8 cellular contexts compared by ENCODE assay signal in the genomic region with DNA sequence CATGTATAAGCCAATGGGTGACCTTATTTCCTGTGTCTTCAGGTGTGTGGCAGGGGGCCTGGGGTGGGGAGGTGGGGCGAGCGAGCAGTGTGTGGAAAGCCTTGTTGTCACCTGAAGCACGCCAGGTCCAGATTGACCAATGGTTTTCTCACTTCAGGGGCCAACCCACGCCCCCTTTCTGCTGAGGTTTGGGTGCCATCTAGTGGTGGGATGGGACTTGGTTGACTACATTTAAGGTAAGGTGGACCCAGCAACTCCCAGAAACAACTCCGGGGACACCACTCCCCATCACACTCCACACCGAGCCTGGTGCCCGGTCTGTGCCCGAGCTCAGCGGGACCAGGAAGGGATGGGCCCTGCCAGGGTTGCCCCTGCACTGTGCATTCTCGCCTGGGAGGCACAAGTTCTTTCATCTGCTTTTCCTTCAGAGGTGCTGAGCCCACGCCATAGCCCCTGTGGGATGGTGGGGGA. TPM values are rescaled to one million over a fixed set of nuclear protein-coding genes. Genes with fewer than 3 reads are reported as not detected.
DNase-seq lines count a peak whose midpoint lies in the region; ATAC-seq, FAIRE-seq and TF ChIP-seq lines count a peak whose summit lies in the region.

No MANE protein-coding gene starts in this region.

- dilution Hi-C loops in IMR-90 (cut with HindIII; ENCODE audit: low sequenced_read_pairs, unreplicated experiment) = no loop called here

- peaks cover 0 to 6% of the 10 kb centered on the region in 2 experiments; a peak in 2 of 4 replicates for H3K79me1 ChIP-seq in IMR-90 (ENCODE audit: low read depth in 1 of 2, low read length in 2 of 2)

- H3K4me1 ChIP-seq in IMR-90 (ENCODE audit: control insufficient read depth, insufficient read depth, low read length) (peaks cover 9% of the 10 kb centered on the region), PC-3 (ENCODE audit: insufficient read depth, low read length) (peaks cover 17% of the 10 kb centered on the region), neural progenitor cell (no peaks in the 10 kb centered on the region), suprapubic skin (no peaks in the 10 kb centered on the region)

- peak overlapping the region; percentile 44 for H3K4me2 ChIP-seq in IMR-90 (ENCODE audit: low read depth, low read length)
- peak overlapping the region; percentile 67 for H3K4me2 ChIP-seq in PC-3 (ENCODE audit: low read length)
- no peak overlapping the region for H3K4me2 ChIP-seq in neural progenitor cell

- H4K8ac ChIP-seq in IMR-90 (ENCODE audit: low read depth in 2 of 2, low read length in 2 of 2) = 0 out of 4 replicates have a peak overlapping the region, but pooled peaks of 1 of the 2 experiments have one; percentile 4

- H2AFZ ChIP-seq in IMR-90 (replicated peaks; ENCODE audit: low read length, poor library complexity) (peak overlapping the region; percentile 79), PC-3 (ENCODE audit: low read length) (no peak overlapping the region), neural progenitor cell (replicated peaks) (no peak overlapping the region)

- no peak overlapping the region for H2BK120ac ChIP-seq in IMR-90 (ENCODE audit: low read depth, low read length)

- FAIRE-seq in D721Med (lab: Jason Lieb, UNC) = no peak

- H3K27me3 ChIP-seq in IMR-90 (ENCODE audit: control insufficient read depth, insufficient read depth, low read length) (no peaks in the 10 kb centered on the region), PC-3 (ENCODE audit: low read length) (no peaks in the 10 kb centered on the region), neural progenitor cell (no peaks in the 10 kb centered on the region), suprapubic skin (no peaks in the 10 kb centered on the region)

- H3K4me3 ChIP-seq in IMR-90 (ENCODE audit: insufficient read depth, low read depth, low read length) = no peak overlapping the region
- H3K4me3 ChIP-seq in PC-3 (ENCODE audit: low read length) = peak overlapping the region; percentile 40; the same call in 1 of the 2 replicates
- no peak overlapping the region for H3K4me3 ChIP-seq in neural progenitor cell
- no peak overlapping the region for H3K4me3 ChIP-seq in suprapubic skin

- CTCF ChIA-PET in IMR-90 (lab: Yijun Ruan, JAX) = no interaction called here
- CTCF ChIA-PET in PC-3 (lab: Charles Lee) = no interaction called here

- 0 out of 2 replicates have a peak, but pooled peaks cover 4% of the 10 kb centered on the region for H3K9me1 ChIP-seq in IMR-90 (ENCODE audit: insufficient read depth, low read length)

- H3F3A ChIP-seq in PC-3 (ENCODE audit: low read length, unreplicated experiment) = no peaks in the 10 kb centered on the region
- no peaks in the 10 kb centered on the region for H3F3A ChIP-seq in neural progenitor cell (ENCODE audit: low read depth)

- no peaks in the 10 kb centered on the region for H3K9me2 ChIP-seq in PC-3 (replicated peaks; ENCODE audit: low read length)

- intact Hi-C loops in IMR-90 (cut with micrococcal nuclease) (loop anchor here (1.0 to 10.0 kb wide), 3 partner anchors 75 to 474 kb away; a partner anchor contains a TSS), PC-3 (cut with micrococcal nuclease) (loop anchor here (5.0 to 10.0 kb wide), 4 partner anchors 41 to 454 kb away; a partner anchor contains a TSS)

- peak overlapping the region; percentile 74 for H2AK9ac ChIP-seq in IMR-90 (replicated peaks; ENCODE audit: low read depth, low read length, poor library complexity)

- H3K79me2 ChIP-seq in PC-3 (ENCODE audit: low read length) (no peaks in the 10 kb centered on the region), neural progenitor cell (ENCODE audit: low read depth) (no peaks in the 10 kb centered on the region)

- H2BK15ac ChIP-seq in IMR-90 (ENCODE audit: low read depth, low read length) = no peak overlapping the region

- no peak overlapping the region for H3K27ac Mint-ChIP-seq in activated T-cell treated with anti-CD3 and anti-CD28 coated beads, Interleukin-2, amount 50 U/mL, for 24 hours
- H3K27ac Mint-ChIP-seq in neural progenitor cell = no peak overlapping the region

- WGBS in IMR-90 (ENCODE audit: extremely low coverage in 2 of 2, insufficient read length in 1 of 2), 2 experiments = no CpG with 5 or more reads among the region's 11 CpGs
- 32% methylated on average over 8 of the region's 11 CpGs for WGBS in suprapubic skin

- no peak overlapping the region for H3K23ac ChIP-seq in IMR-90 (ENCODE audit: low read depth, low read length)

- TF ChIP-seq RAD21 in IMR-90 (IDR thresholded peaks at IDR 0.05; ENCODE audit: low read length) = peak; percentile 91

- H2BK20ac ChIP-seq in IMR-90 (ENCODE audit: low read depth, low read length) = no peak overlapping the region

- H2AK5ac ChIP-seq in IMR-90 (ENCODE audit: low read depth, low read length) = peak overlapping the region; percentile 60

- H3K4ac ChIP-seq in IMR-90 (ENCODE audit: low read depth, low read length) = peak overlapping the region; percentile 11; the same call in 1 of the 2 replicates

- no peaks in the 10 kb centered on the region for H3K9me3 ChIP-seq in IMR-90 (ENCODE audit: control insufficient read depth, insufficient read depth, low read length)
- no peaks in the 10 kb centered on the region for H3K9me3 ChIP-seq in PC-3 (ENCODE audit: low read length)
- H3K9me3 ChIP-seq in neural progenitor cell (ENCODE audit: low read depth) = no peaks in the 10 kb centered on the region
- H3K9me3 ChIP-seq in suprapubic skin = no peaks in the 10 kb centered on the region

- in situ Hi-C loops in IMR-90 (cut with MboI; ENCODE audit: low sequenced_read_pairs) = no loop called here

- H2BK5ac ChIP-seq in IMR-90 (ENCODE audit: low read depth, low read length, poor library complexity, severe bottlenecking) = peak overlapping the region; percentile 3

- H4K5ac ChIP-seq in IMR-90 (ENCODE audit: low read depth, low read length) = no peak overlapping the region

- peaks cover 12% of the 10 kb centered on the region for H3K36me3 Mint-ChIP-seq in activated T-cell treated with anti-CD3 and anti-CD28 coated beads, Interleukin-2, amount 50 U/mL, for 24 hours (ENCODE audit: low read depth)
- peaks cover 10% of the 10 kb centered on the region for H3K36me3 Mint-ChIP-seq in neural progenitor cell

- H3K9ac ChIP-seq in IMR-90 (ENCODE audit: low read depth, low read length) = no peak overlapping the region
- H3K9ac ChIP-seq in PC-3 (ENCODE audit: low read length) = no peak overlapping the region
- H3K9ac ChIP-seq in neural progenitor cell = no peak overlapping the region

- peak; percentile 83 for ATAC-seq in IMR-90 (ENCODE audit: low read depth)
- peak; percentile 82 for ATAC-seq in PC-3
- ATAC-seq in HG03571 (IDR thresholded peaks at IDR 0.05; ENCODE audit: unreplicated experiment) = no peak

- H3K36me3 ChIP-seq in IMR-90 (ENCODE audit: control insufficient read depth, insufficient read depth, low read length) = peaks cover 23% of the 10 kb centered on the region
- peaks cover 18% of the 10 kb centered on the region for H3K36me3 ChIP-seq in PC-3 (ENCODE audit: low read depth, low read length)
- H3K36me3 ChIP-seq in neural progenitor cell = no peaks in the 10 kb centered on the region
- H3K36me3 ChIP-seq in suprapubic skin = peaks cover 65% of the 10 kb centered on the region

- TF ChIP-seq EP300 in suprapubic skin (IDR thresholded peaks at IDR 0.05) = no peak

- H3K4me3 Mint-ChIP-seq in activated T-cell treated with anti-CD3 and anti-CD28 coated beads, Interleukin-2, amount 50 U/mL, for 24 hours = no peak overlapping the region
- no peak overlapping the region for H3K4me3 Mint-ChIP-seq in neural progenitor cell

- peak; percentile 93 for DNase-seq in D721Med (ENCODE audit: insufficient read length, low spot score)
- DNase-seq in IMR-90 = peak; percentile 76
- DNase-seq in PC-3 = peak; percentile 93
- peak; percentile 70 for DNase-seq in activated T-cell treated with anti-CD3 and anti-CD28 coated beads, Interleukin-2, amount 50 U/mL, for 24 hours
- peak; percentile 81 for DNase-seq in fibroblast of peridontal ligament (ENCODE audit: extremely low read depth)
- peak; percentile 86 for DNase-seq in neural progenitor cell (ENCODE audit: low spot score)
- no peak for DNase-seq in suprapubic skin (ENCODE audit: low spot score in 2 of 2)

- no peaks in the 10 kb centered on the region for H3K27me3 Mint-ChIP-seq in activated T-cell treated with anti-CD3 and anti-CD28 coated beads, Interleukin-2, amount 50 U/mL, for 24 hours
- peaks cover 4% of the 10 kb centered on the region for H3K27me3 Mint-ChIP-seq in neural progenitor cell (ENCODE audit: insufficient read depth, low read depth)

- H3K14ac ChIP-seq in IMR-90 (replicated peaks; ENCODE audit: low read depth, low read length) = no peak overlapping the region

- H3K4me1 Mint-ChIP-seq in activated T-cell treated with anti-CD3 and anti-CD28 coated beads, Interleukin-2, amount 50 U/mL, for 24 hours (ENCODE audit: low read depth) = no peaks in the 10 kb centered on the region
- H3K4me1 Mint-ChIP-seq in neural progenitor cell = peaks cover 6% of the 10 kb centered on the region

- no peak overlapping the region for H3K56ac ChIP-seq in IMR-90 (ENCODE audit: extremely low read depth, insufficient read depth, low read length)

- no TSS peak for BruUV-seq in IMR-90 (replicated peaks; lab: Mats Ljungman, UMichigan)
- no TSS peak for BruUV-seq in PC-3 (replicated peaks; lab: Mats Ljungman, UMichigan)

- no peak overlapping the region for H4K91ac ChIP-seq in IMR-90 (ENCODE audit: insufficient read depth, low read depth, low read length)

- TF ChIP-seq POLR2A in IMR-90 (IDR thresholded peaks at IDR 0.05; ENCODE audit: low read depth, low read length) (no peak), suprapubic skin (IDR thresholded peaks at IDR 0.05) (no peak)

- H3K9me3 Mint-ChIP-seq in activated T-cell treated with anti-CD3 and anti-CD28 coated beads, Interleukin-2, amount 50 U/mL, for 24 hours = no peaks in the 10 kb centered on the region
- H3K9me3 Mint-ChIP-seq in neural progenitor cell = no peaks in the 10 kb centered on the region

- H3K27ac ChIP-seq in IMR-90 (ENCODE audit: insufficient read depth, low read length) (no peak overlapping the region), PC-3 (ENCODE audit: low read length) (0 out of 2 replicates have a peak overlapping the region, but pooled peaks have one; percentile 12), neural progenitor cell (no peak overlapping the region), suprapubic skin (no peak overlapping the region)

- H3K18ac ChIP-seq in IMR-90 (ENCODE audit: low read depth, low read length) = no peak overlapping the region

- POLR2A ChIA-PET in IMR-90 (lab: Charles Lee; ENCODE audit: unreplicated experiment) = interaction anchor here (1.8 kb wide), 1 partner anchor 78 kb away, joined by 4 read pairs; no protein-coding TSS in a partner anchor
- POLR2A ChIA-PET in PC-3 (lab: Charles Lee; ENCODE audit: unreplicated experiment) = no interaction called here

- peak; percentile 64 for TF ChIP-seq CTCF in D721Med (IDR thresholded peaks at IDR 0.05; ENCODE audit: insufficient read depth, missing control alignments)
- peak; percentile 86 for TF ChIP-seq CTCF in IMR-90 (conservative IDR thresholded peaks at IDR 0.05; ENCODE audit: low read depth, low read length)
- peak; percentile 88 for TF ChIP-seq CTCF in PC-3 (conservative IDR thresholded peaks at IDR 0.05; ENCODE audit: low read depth, low read length)
- peak; percentile 76 for TF ChIP-seq CTCF in neural progenitor cell (IDR thresholded peaks at IDR 0.05)
- peak; percentile 52 to 57 for TF ChIP-seq CTCF in suprapubic skin (IDR thresholded peaks at IDR 0.05)

- peaks cover 22% of the 10 kb centered on the region for H4K20me1 ChIP-seq in IMR-90 (ENCODE audit: insufficient read depth, low read length)
- H4K20me1 ChIP-seq in PC-3 (ENCODE audit: low read length) = no peaks in the 10 kb centered on the region
- peaks cover 10% of the 10 kb centered on the region for H4K20me1 ChIP-seq in neural progenitor cell (ENCODE audit: low read depth)

RNA-seq across cellular contexts. Expression of a gene that starts 40.0 kb away (rescaled TPM):
- 3.1 and 3.4 TPM in 2 replicates for total RNA-seq in IMR-90 (2012; rRNA removed)
- polyA plus RNA-seq in IMR-90 (2012; rRNA removed) = 6.9 and 8.0 TPM in 2 replicates
- polyA plus RNA-seq in IMR-90 (2012; cell fraction: cytosol; rRNA removed) = 5.9 and 7.4 TPM in 2 replicates
- 41.5 and 56.5 TPM in 2 replicates for polyA plus RNA-seq in IMR-90 (2012; cell fraction: nucleus; rRNA removed; ENCODE audit: low replicate concordance)
- total RNA-seq in PC-3 (2014; rRNA removed) = 13.0 and 14.5 TPM in 2 replicates
- total RNA-seq in neural progenitor cell (ENCODE audit: low replicate concordance) = 7.2 and 10.9 TPM in 2 replicates
- 10 to 100 TPM in 3 of 4 donors, 1 to 10 TPM in 1; 8.4 to 30.3 (median 24.4) TPM for total RNA-seq in suprapubic skin

Comparison
In these comparisons a context has a peak if more than half of its experiments do, and no peak if none do; other contexts are left out.
1. DNase-seq: peak in D721Med (single experiment), IMR-90 (single experiment), PC-3 (single experiment), activated T-cell treated with anti-CD3 and anti-CD28 coated beads, Interleukin-2, amount 50 U/mL, for 24 hours (single experiment), fibroblast of peridontal ligament (single experiment) and neural progenitor cell (single experiment); none in suprapubic skin (0 of 2).
2. Peak in every context shown above with its lines, with median percentiles within 50 percentile points of each other: CTCF ChIP-seq.